ENCODE assay signal across 1 cellular context in the genomic region with DNA sequence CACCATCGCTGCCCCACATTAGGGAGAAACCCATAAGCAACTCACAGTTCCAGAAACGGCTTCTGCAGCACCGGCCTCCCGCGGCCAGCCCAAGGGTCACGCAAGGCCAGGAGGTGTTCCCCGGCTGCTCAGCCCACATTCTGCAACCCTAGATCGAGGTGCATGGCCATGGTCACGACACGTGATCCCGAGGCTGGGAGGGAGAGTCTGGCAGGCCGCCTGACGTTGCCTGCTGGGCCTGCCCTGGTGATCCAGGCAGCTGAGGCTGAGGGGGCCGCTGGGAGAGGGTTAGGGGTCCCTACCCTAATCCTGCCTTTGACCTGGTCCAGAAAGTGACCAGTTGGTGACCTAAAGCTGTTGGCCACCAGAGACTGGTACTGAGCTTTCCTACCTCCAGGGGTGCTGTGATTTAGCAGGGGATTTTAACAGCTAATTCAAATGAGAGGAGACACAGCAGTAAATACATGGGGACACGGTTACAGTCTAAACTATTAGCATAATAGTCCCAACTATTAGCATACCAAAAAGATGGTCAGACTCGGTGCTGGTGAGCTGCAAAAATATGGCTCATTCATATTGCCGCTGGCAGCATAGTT.
A peak's percentile ranks its signal among the peaks of the same experiment; 100 is the strongest.
TF ChIP-seq lines count a peak whose summit lies in the region.

No MANE protein-coding gene starts in this region.

TF ChIP-seq in HepG2, 621 proteins besides CTCF, POLR2A, EP300 and RAD21 (continued from another document and continues in another):
- TF ChIP-seq ZBTB38 (CRISPR knock-in tag; IDR thresholded peaks at IDR 0.05) (peak; percentile 43; the same call in 1 of the 2 replicates), SUZ12 (IDR thresholded peaks at IDR 0.05; ENCODE audit: low read depth, low read length) (no peak), ZNF619 (CRISPR knock-in tag; IDR thresholded peaks at IDR 0.05) (0 out of 2 replicates have a peak, but pooled peaks have one; percentile 68), ZMYM4 (CRISPR knock-in tag; IDR thresholded peaks at IDR 0.05) (peak; percentile 70), NPAS2 (CRISPR knock-in tag; IDR thresholded peaks at IDR 0.05; ENCODE audit: borderline replicate concordance) (no peak), AKAP8 (CRISPR knock-in tag; IDR thresholded peaks at IDR 0.05) (peak; percentile 16; the same call in 1 of the 2 replicates), ZNF367 (CRISPR knock-in tag; IDR thresholded peaks at IDR 0.05; ENCODE audit: borderline replicate concordance) (no peak), HOXA5 (CRISPR knock-in tag; IDR thresholded peaks at IDR 0.05) (0 out of 2 replicates have a peak, but pooled peaks have one; percentile 39), ZNF607 (CRISPR knock-in tag; IDR thresholded peaks at IDR 0.05; ENCODE audit: borderline replicate concordance) (no peak), CCAR2 (optimal IDR thresholded peaks at IDR 0.05; ENCODE audit: low read depth, low read length) (no peak), RBM22 (optimal IDR thresholded peaks at IDR 0.05; ENCODE audit: low read length) (no peak), CBX5 (CRISPR knock-in tag; IDR thresholded peaks at IDR 0.05; ENCODE audit: borderline replicate concordance) (no peak; the same call in 1 of the 2 replicates), FOSL2 (CRISPR knock-in tag; IDR thresholded peaks at IDR 0.05) (peak; percentile 34; the same call in 1 of the 2 replicates), DPF2 (CRISPR knock-in tag; IDR thresholded peaks at IDR 0.05; ENCODE audit: borderline replicate concordance, low read depth) (no peak), EEA1 (CRISPR knock-in tag; IDR thresholded peaks at IDR 0.05; ENCODE audit: borderline replicate concordance) (no peak), TSC22D2 (CRISPR knock-in tag; IDR thresholded peaks at IDR 0.05; ENCODE audit: borderline replicate concordance) (no peak), ZSCAN9 (CRISPR knock-in tag; IDR thresholded peaks at IDR 0.05; ENCODE audit: borderline replicate concordance) (peak; percentile 59; the same call in 1 of the 2 replicates), ZNF3 (CRISPR knock-in tag; IDR thresholded peaks at IDR 0.05) (no peak), THAP7 (CRISPR knock-in tag; IDR thresholded peaks at IDR 0.05) (no peak), KLF13 (CRISPR knock-in tag; IDR thresholded peaks at IDR 0.05) (no peak), PAXIP1 (CRISPR knock-in tag; conservative IDR thresholded peaks at IDR 0.05) (peak; percentile 73), SAP130 (CRISPR knock-in tag; IDR thresholded peaks at IDR 0.05; ENCODE audit: low read depth) (peak; percentile 72; the same call in 1 of the 2 replicates), IRF2 (CRISPR knock-in tag; IDR thresholded peaks at IDR 0.05) (peak; percentile 54; the same call in 1 of the 2 replicates), ZNF263 (CRISPR knock-in tag; IDR thresholded peaks at IDR 0.05) (peak; percentile 74), ZNF101 (CRISPR knock-in tag; IDR thresholded peaks at IDR 0.05; ENCODE audit: borderline replicate concordance, low read depth) (no peak), ZNF891 (CRISPR knock-in tag; IDR thresholded peaks at IDR 0.05) (no peak), ZNF850 (CRISPR knock-in tag; conservative IDR thresholded peaks at IDR 0.05) (no peak), MED8 (CRISPR knock-in tag; IDR thresholded peaks at IDR 0.05; ENCODE audit: insufficient replicate concordance) (no peak), RELA (CRISPR knock-in tag; IDR thresholded peaks at IDR 0.05) (no peak), ARNT2 (CRISPR knock-in tag; IDR thresholded peaks at IDR 0.05; ENCODE audit: low read depth) (no peak), HNF4G (IDR thresholded peaks at IDR 0.05; ENCODE audit: borderline replicate concordance, low read depth, low read length) (no peak), HNF4G (CRISPR knock-in tag; IDR thresholded peaks at IDR 0.05; ENCODE audit: borderline replicate concordance, low read depth) (peak; percentile 86; the same call in 1 of the 2 replicates), HNRNPH1 (optimal IDR thresholded peaks at IDR 0.05; ENCODE audit: low read depth, low read length) (no peak), CENPBD1 (CRISPR knock-in tag; IDR thresholded peaks at IDR 0.05; ENCODE audit: borderline replicate concordance, low read depth) (no peak), MED1 (CRISPR knock-in tag; IDR thresholded peaks at IDR 0.05) (peak; percentile 82), ZSCAN22 (CRISPR knock-in tag; IDR thresholded peaks at IDR 0.05) (no peak), ZNF549 (CRISPR knock-in tag; IDR thresholded peaks at IDR 0.05) (no peak), ZFX (CRISPR knock-in tag; IDR thresholded peaks at IDR 0.05; ENCODE audit: low read depth) (peak; percentile 87), PBX3 (CRISPR knock-in tag; IDR thresholded peaks at IDR 0.05; ENCODE audit: borderline replicate concordance) (no peak), JARID2 (CRISPR knock-in tag; IDR thresholded peaks at IDR 0.05; ENCODE audit: insufficient replicate concordance) (no peak), TFDP2 (CRISPR knock-in tag; IDR thresholded peaks at IDR 0.05) (peak; percentile 75), U2AF2 (IDR thresholded peaks at IDR 0.05; ENCODE audit: low read depth, low read length) (no peak), HNRNPK (IDR thresholded peaks at IDR 0.05; ENCODE audit: low read depth, low read length, poor library complexity, severe bottlenecking) (no peak)
- TF ChIP-seq, protein P1, sequence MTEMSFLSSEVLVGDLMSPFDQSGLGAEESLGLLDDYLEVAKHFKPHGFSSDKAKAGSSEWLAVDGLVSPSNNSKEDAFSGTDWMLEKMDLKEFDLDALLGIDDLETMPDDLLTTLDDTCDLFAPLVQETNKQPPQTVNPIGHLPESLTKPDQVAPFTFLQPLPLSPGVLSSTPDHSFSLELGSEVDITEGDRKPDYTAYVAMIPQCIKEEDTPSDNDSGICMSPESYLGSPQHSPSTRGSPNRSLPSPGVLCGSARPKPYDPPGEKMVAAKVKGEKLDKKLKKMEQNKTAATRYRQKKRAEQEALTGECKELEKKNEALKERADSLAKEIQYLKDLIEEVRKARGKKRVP (CRISPR knock-in tag; IDR thresholded peaks at IDR 0.05) = no peak
- TF ChIP-seq, protein P2, sequence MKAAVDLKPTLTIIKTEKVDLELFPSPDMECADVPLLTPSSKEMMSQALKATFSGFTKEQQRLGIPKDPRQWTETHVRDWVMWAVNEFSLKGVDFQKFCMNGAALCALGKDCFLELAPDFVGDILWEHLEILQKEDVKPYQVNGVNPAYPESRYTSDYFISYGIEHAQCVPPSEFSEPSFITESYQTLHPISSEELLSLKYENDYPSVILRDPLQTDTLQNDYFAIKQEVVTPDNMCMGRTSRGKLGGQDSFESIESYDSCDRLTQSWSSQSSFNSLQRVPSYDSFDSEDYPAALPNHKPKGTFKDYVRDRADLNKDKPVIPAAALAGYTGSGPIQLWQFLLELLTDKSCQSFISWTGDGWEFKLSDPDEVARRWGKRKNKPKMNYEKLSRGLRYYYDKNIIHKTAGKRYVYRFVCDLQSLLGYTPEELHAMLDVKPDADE (CRISPR knock-in tag; IDR thresholded peaks at IDR 0.05) = no peak
- TF ChIP-seq, protein P3, sequence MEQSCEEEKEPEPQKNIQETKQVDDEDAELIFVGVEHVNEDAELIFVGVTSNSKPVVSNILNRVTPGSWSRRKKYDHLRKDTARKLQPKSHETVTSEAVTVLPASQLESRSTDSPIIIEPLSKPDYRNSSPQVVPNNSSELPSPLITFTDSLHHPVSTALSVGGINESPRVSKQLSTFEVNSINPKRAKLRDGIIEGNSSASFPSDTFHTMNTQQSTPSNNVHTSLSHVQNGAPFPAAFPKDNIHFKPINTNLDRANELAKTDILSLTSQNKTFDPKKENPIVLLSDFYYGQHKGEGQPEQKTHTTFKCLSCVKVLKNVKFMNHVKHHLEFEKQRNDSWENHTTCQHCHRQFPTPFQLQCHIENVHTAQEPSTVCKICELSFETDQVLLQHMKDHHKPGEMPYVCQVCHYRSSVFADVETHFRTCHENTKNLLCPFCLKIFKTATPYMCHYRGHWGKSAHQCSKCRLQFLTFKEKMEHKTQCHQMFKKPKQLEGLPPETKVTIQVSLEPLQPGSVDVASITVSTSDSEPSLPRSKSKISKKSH (CRISPR knock-in tag; IDR thresholded peaks at IDR 0.05; ENCODE audit: borderline replicate concordance) = 0 out of 2 replicates have a peak, but pooled peaks have one; percentile 62
- TF ChIP-seq, protein P4, sequence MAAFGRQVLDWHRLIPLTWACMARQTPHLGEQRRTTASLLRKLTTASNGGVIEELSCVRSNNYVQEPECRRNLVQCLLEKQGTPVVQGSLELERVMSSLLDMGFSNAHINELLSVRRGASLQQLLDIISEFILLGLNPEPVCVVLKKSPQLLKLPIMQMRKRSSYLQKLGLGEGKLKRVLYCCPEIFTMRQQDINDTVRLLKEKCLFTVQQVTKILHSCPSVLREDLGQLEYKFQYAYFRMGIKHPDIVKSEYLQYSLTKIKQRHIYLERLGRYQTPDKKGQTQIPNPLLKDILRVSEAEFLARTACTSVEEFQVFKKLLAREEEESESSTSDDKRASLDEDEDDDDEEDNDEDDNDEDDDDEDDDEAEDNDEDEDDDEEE (CRISPR knock-in tag; IDR thresholded peaks at IDR 0.05) = no peak
- TF ChIP-seq, protein P5, sequence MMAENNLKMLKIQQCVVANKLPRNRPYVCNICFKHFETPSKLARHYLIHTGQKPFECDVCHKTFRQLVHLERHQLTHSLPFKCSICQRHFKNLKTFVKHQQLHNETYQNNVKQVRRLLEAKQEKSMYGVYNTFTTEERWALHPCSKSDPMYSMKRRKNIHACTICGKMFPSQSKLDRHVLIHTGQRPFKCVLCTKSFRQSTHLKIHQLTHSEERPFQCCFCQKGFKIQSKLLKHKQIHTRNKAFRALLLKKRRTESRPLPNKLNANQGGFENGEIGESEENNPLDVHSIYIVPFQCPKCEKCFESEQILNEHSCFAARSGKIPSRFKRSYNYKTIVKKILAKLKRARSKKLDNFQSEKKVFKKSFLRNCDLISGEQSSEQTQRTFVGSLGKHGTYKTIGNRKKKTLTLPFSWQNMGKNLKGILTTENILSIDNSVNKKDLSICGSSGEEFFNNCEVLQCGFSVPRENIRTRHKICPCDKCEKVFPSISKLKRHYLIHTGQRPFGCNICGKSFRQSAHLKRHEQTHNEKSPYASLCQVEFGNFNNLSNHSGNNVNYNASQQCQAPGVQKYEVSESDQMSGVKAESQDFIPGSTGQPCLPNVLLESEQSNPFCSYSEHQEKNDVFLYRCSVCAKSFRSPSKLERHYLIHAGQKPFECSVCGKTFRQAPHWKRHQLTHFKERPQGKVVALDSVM (CRISPR knock-in tag; IDR thresholded peaks at IDR 0.05) = no peak; the same call in 1 of the 2 replicates
